8 cellular contexts compared by ENCODE assay signal in genomic region chr3:46565607-46566039, GRCh38. TPM values are rescaled to one million over a fixed set of nuclear protein-coding genes. Genes with fewer than 3 reads are reported as not detected.
A peak's percentile ranks its signal among the peaks of the same experiment; 100 is the strongest.
DNase-seq lines count a peak whose midpoint lies in the region; ATAC-seq, FAIRE-seq and TF ChIP-seq lines count a peak whose summit lies in the region.

No MANE protein-coding gene starts in this region.

- H3K9me3 ChIP-seq in CD8-positive, alpha-beta T cell (ENCODE audit: low read length): no peaks in the 10 kb centered on the region
- no peaks in the 10 kb centered on the region for H3K9me3 ChIP-seq in pancreas

- peaks cover 26% of the 10 kb centered on the region for H3K27me3 Mint-ChIP-seq in CD8-positive, alpha-beta T cell (ENCODE audit: low read depth)

- peak overlapping the region; percentile 76 for H3K4me3 Mint-ChIP-seq in CD8-positive, alpha-beta T cell

- no peak overlapping the region for H3K27ac Mint-ChIP-seq in CD8-positive, alpha-beta T cell

- peak overlapping the region; percentile 44 for H3K4me3 ChIP-seq in CD8-positive, alpha-beta T cell (ENCODE audit: low read depth, low read length)
- H3K4me3 ChIP-seq in WI38 (ENCODE audit: low read depth, low read length): peak overlapping the region; percentile 64
- peak overlapping the region; percentile 38 to 60 (median 48) for H3K4me3 ChIP-seq in pancreas

- no peaks in the 10 kb centered on the region for H3K36me3 ChIP-seq in CD8-positive, alpha-beta T cell (ENCODE audit: insufficient read depth, low read length)
- H3K36me3 ChIP-seq in pancreas: no peaks in the 10 kb centered on the region

- peaks cover 2% of the 10 kb centered on the region for H3K9me3 Mint-ChIP-seq in CD8-positive, alpha-beta T cell

- POLR2A ChIA-PET in CD8-positive, alpha-beta T cell (lab: Charles Lee): interaction anchor here (1.9 kb wide), 1 partner anchor 77 kb away, joined by 6 read pairs; no protein-coding TSS in a partner anchor

- ATAC-seq in CD8-positive, alpha-beta T cell: no peak
- ATAC-seq in Right ventricle myocardium superior (ENCODE audit: poor library complexity) (peak; percentile 52), pancreas (peak; percentile 51 to 60 (median 55)), HG02798 (IDR thresholded peaks at IDR 0.05; ENCODE audit: poor library complexity, unreplicated experiment) (no peak), HG03280 (IDR thresholded peaks at IDR 0.05; ENCODE audit: unreplicated experiment) (no peak)

- no peak for FAIRE-seq in pancreas (lab: Jason Lieb, UNC)

- no peaks in the 10 kb centered on the region for H3K36me3 Mint-ChIP-seq in CD8-positive, alpha-beta T cell

- WGBS in pancreas, 2 donors: 8 to 12% methylated on average over 21 of the region's 21 CpGs

- no peak for TF ChIP-seq CTCF in CD8-positive, alpha-beta T cell (IDR thresholded peaks at IDR 0.05)
- TF ChIP-seq CTCF in WI38 (IDR thresholded peaks at IDR 0.05; ENCODE audit: low read depth, low read length) (no peak), pancreas (IDR thresholded peaks at IDR 0.05) (no peak), GM10266 (IDR thresholded peaks at IDR 0.05; ENCODE audit: control insufficient read depth, insufficient read depth, low read depth, missing control alignments) (no peak)

- intact Hi-C loops in CD8-positive, alpha-beta T cell (cut with DNase I, micrococcal nuclease): no loop called here
- intact Hi-C loops in Right ventricle myocardium superior (cut with DNase I) (no loop called here), pancreas (cut with DNase I) (no loop called here)

- no peak for DNase-seq in CD8-positive, alpha-beta T cell
- DNase-seq in Right ventricle myocardium superior (peak; percentile 72), pancreas (peak in 2 of 6 donors; percentile 27 to 72), GM10266 (ENCODE audit: extremely low spot score) (no peak), NCI-H2171 (lab: John Stamatoyannopoulos, UW) (no peak)

- peaks cover 9% of the 10 kb centered on the region for H3K4me1 ChIP-seq in CD8-positive, alpha-beta T cell (ENCODE audit: insufficient read depth, low read length)
- no peaks in the 10 kb centered on the region for H3K4me1 ChIP-seq in pancreas

- H3K4me1 Mint-ChIP-seq in CD8-positive, alpha-beta T cell (ENCODE audit: low read depth): peaks cover 14% of the 10 kb centered on the region

- CTCF ChIA-PET in CD8-positive, alpha-beta T cell (lab: Charles Lee): interaction anchor here (1.1 to 2.6 kb wide), 3 partner anchors 64 to 77 kb away, joined by 3 to 23 read pairs (median 4); no protein-coding TSS in a partner anchor

- H3K27ac ChIP-seq in CD8-positive, alpha-beta T cell (ENCODE audit: low read depth, low read length): no peak overlapping the region
- peak overlapping the region in 2 of 4 donors; percentile 1 for H3K27ac ChIP-seq in pancreas

- peaks cover 12% of the 10 kb centered on the region for H3K27me3 ChIP-seq in CD8-positive, alpha-beta T cell (ENCODE audit: insufficient read depth, low read length)
- H3K27me3 ChIP-seq in pancreas: no peaks in the 10 kb centered on the region

RNA-seq across cellular contexts. Expression of gene LRRC2, which starts 0.5 kb away (rescaled TPM):
- total RNA-seq in CD8-positive, alpha-beta T cell: under 1 TPM; 0.33 to 0.75 TPM
- total RNA-seq in Right ventricle myocardium superior (122 TPM), pancreas (1 to 10 TPM in 4 of 6 donors, under 1 TPM in 2; 0.61 to 2.2 (median 1.3) TPM)
- polyA plus RNA-seq in pancreas: under 1 TPM; 0.46 to 0.85 TPM

RNA-seq across cellular contexts. Expression of gene FAM240A, which starts 46.7 kb away (rescaled TPM):
- total RNA-seq in CD8-positive, alpha-beta T cell: not detected
- total RNA-seq in Right ventricle myocardium superior: not detected
- not detected for total RNA-seq in pancreas
- not detected for polyA plus RNA-seq in pancreas

Comparison
In these comparisons a context has a peak if more than half of its experiments do, and no peak if none do; other contexts are left out.
1. ATAC-seq: peak in Right ventricle myocardium superior (single experiment) and pancreas (4 of 4); none in CD8-positive, alpha-beta T cell (single experiment), HG02798 (single experiment) and HG03280 (single experiment).
2. RNA of gene LRRC2, which starts 0.5 kb away (total RNA-seq): 122 TPM in Right ventricle myocardium superior (single experiment); 0.61 to 2.2 TPM in pancreas and 0.33 to 0.75 TPM in CD8-positive, alpha-beta T cell; every median in the first group is over 10 times any median in the second.
3. Peak in every context shown above with its lines, with median percentiles within 50 percentile points of each other: H3K4me3 ChIP-seq.